In the genomic region with DNA sequence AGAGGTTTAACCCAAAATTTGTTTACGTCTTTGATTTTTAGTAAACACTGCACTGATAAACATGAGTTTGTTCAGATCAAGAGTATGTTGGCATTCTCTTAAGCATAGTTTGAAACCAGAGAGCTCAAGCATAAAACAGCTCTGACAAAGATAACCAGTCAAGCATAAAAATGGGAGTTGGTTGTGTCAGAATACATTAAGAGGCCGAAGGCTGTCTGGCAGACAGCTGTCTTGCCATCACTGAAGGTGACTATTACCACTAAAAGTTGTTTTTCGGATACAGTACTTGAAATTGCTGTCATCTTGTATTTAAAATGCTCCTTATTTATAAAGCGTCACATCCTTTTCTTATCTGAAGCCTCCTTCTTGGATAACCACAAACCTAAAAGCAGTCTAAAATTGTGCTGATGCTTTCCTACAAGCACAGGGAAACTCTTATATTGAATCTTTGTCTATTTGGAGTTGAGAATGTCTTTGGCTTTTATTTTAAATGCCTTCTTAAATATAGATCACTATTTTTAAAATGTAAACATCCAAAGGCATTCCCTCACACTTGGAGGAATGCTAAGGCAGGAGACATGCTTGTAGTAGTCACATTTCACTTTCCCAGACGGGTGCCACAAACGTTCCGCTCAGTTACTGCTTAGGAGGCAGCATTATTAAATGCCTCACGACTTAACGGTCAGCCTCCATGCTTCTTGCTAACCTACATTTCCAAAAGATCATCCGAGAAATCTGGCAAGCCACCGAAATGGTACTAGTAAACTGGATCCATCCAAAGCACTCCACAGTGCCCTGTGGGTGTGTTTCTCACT, we compare ENCODE assay signal across 8 cellular contexts. TPM values are rescaled to one million over a fixed set of nuclear protein-coding genes. Genes with fewer than 3 reads are reported as not detected.
DNase-seq lines count a peak whose midpoint lies in the region; ATAC-seq, FAIRE-seq and TF ChIP-seq lines count a peak whose summit lies in the region.

No MANE protein-coding gene starts in this region.

- POLR2A ChIA-PET in GM12878 (lab: Charles Lee) = no interaction called here

- SMC1A ChIA-PET in GM12878 (lab: Charles Lee; ENCODE audit: uncharacterized antibody, unreplicated experiment) = no interaction called here

- RAD21 ChIA-PET in GM12878 (lab: Charles Lee; ENCODE audit: unreplicated experiment) = no interaction called here

- H3K36me3 ChIP-seq in GM12878 (ENCODE audit: control insufficient read depth in 2 of 2, insufficient read depth in 2 of 2, low read length in 1 of 2) (no peaks in the 10 kb centered on the region), liver (ENCODE audit: control insufficient read depth in 4 of 4, insufficient read depth in 3 of 4, low read depth in 1 of 4, low read length in 3 of 4) (no peaks in the 10 kb centered on the region), urinary bladder (ENCODE audit: insufficient read depth) (no peaks in the 10 kb centered on the region)

- no peak for TF ChIP-seq RAD21 in GM12878 (IDR thresholded peaks at IDR 0.05; ENCODE audit: insufficient read depth, low read depth, low read length)
- no peak for TF ChIP-seq RAD21 in liver (IDR thresholded peaks at IDR 0.05)

- peak; percentile 24 for DNase-seq in AG08395 (ENCODE audit: low spot score)
- DNase-seq in HT1080 (ENCODE audit: low read depth) = peak; percentile 2
- DNase-seq in GM12878 (ENCODE audit: low read depth, low spot score) = no peak
- DNase-seq in NCI-H510A treated with DMSO at 0.1 percent for 48 hours (lab: John Stamatoyannopoulos, UW) = no peak

- BruUV-seq in GM12878 (replicated peaks; lab: Mats Ljungman, UMichigan) = no TSS peak

- TF ChIP-seq CTCF in GM12878 (IDR thresholded peaks at IDR 0.05 in 2 of 3, conservative IDR thresholded peaks at IDR 0.05 in 1 of 3; ENCODE audit: control insufficient read depth in 2 of 3, extremely low read depth in 1 of 3, insufficient read depth in 1 of 3, low read depth in 3 of 3, low read length in 3 of 3) (no peak), liver (IDR thresholded peaks at IDR 0.05; ENCODE audit: low read depth, low read length, missing input control) (no peak)

- H3K27me3 ChIP-seq in GM12878 (replicated peaks in 1 of 2; ENCODE audit: control insufficient read depth in 2 of 2, insufficient read depth in 2 of 2, low read length in 1 of 2) = peaks cover 11 to 16% of the 10 kb centered on the region in 2 experiments
- H3K27me3 ChIP-seq in liver (ENCODE audit: control insufficient read depth in 4 of 4, insufficient read depth in 4 of 4, low read length in 3 of 4) = peaks cover 2 to 7% (median 3%) of the 10 kb centered on the region in 4 donors

- no peaks in the 10 kb centered on the region; the same call in 1 of the 2 replicates for H4K20me1 ChIP-seq in GM12878 (ENCODE audit: control insufficient read depth, insufficient read depth)

- no peak for TF ChIP-seq EP300 in GM12878 (IDR thresholded peaks at IDR 0.05; ENCODE audit: borderline replicate concordance in 1 of 2, control insufficient read depth in 1 of 2, low read depth in 2 of 2, low read length in 2 of 2)

- H3K4me3 ChIP-seq in GM12878 (no peak overlapping the region), liver (ENCODE audit: low read depth in 1 of 3, low read length in 3 of 3) (peak overlapping the region in 2 of 3 donors; percentile 53 to 74), urinary bladder (ENCODE audit: low read depth, low read length) (peak overlapping the region; percentile 91)

- H3K27ac ChIP-seq in GM12878 (ENCODE audit: control insufficient read depth, insufficient read depth) (no peak overlapping the region), liver (ENCODE audit: low read depth in 1 of 2, low read length in 2 of 2) (peak overlapping the region in 1 of 2 donors; percentile 50), urinary bladder (ENCODE audit: low read depth) (peak overlapping the region; percentile 58)

- H3K9ac ChIP-seq in GM12878 (ENCODE audit: control insufficient read depth, insufficient read depth, low read length) = no peak overlapping the region
- H3K9ac ChIP-seq in liver (ENCODE audit: low read depth in 1 of 2, low read length in 2 of 2) = peak overlapping the region in 1 of 2 donors; percentile 28

- TF ChIP-seq POLR2A in GM12878 (IDR thresholded peaks at IDR 0.05; ENCODE audit: low read depth, low read length) = no peak

- no peaks in the 10 kb centered on the region for H3K79me2 ChIP-seq in GM12878 (ENCODE audit: control insufficient read depth, insufficient read depth, low read length)

- CTCF ChIA-PET in GM12878 (lab: Yijun Ruan, JAX) = no interaction called here

- in situ Hi-C loops in GM12878 (cut with MboI) = no loop called here

- ATAC-seq in GM12878 (no peak), HG03571 (IDR thresholded peaks at IDR 0.05; ENCODE audit: unreplicated experiment) (no peak), GM18873 (IDR thresholded peaks at IDR 0.05; ENCODE audit: low FRiP score, unreplicated experiment) (no peak)

- no peak overlapping the region for H2AFZ ChIP-seq in GM12878 (ENCODE audit: control insufficient read depth, low read depth, low read length)

- H3K4me1 ChIP-seq in GM12878 (ENCODE audit: control insufficient read depth, insufficient read depth, low read length) = peaks cover 6% of the 10 kb centered on the region
- H3K4me1 ChIP-seq in liver (ENCODE audit: control insufficient read depth in 4 of 4, insufficient read depth in 4 of 4, low read length in 3 of 4) = peaks cover 4 to 9% (median 6%) of the 10 kb centered on the region in 4 donors
- no peaks in the 10 kb centered on the region for H3K4me1 ChIP-seq in urinary bladder (ENCODE audit: insufficient read depth)

- intact Hi-C loops in GM12878 (cut with micrococcal nuclease; ENCODE audit: unreplicated experiment) = no loop called here

- H3K4me2 ChIP-seq in GM12878 (ENCODE audit: control insufficient read depth, insufficient read depth) = no peak overlapping the region

- WGBS in GM12878 (ENCODE audit: insufficient coverage, insufficient replicate concordance, low lambda C conversion rate, missing lambda C conversion rate) = 14% methylated on average over 11 of the region's 11 CpGs
- WGBS in liver = 44% methylated on average over 11 of the region's 11 CpGs
- 22% methylated on average over 11 of the region's 11 CpGs for WGBS in urinary bladder

- peak; percentile 7 for FAIRE-seq in GM12878 (lab: Jason Lieb, UNC)

- H3K9me3 ChIP-seq in GM12878 (replicated peaks; ENCODE audit: control insufficient read depth, insufficient read depth, low read length) (no peaks in the 10 kb centered on the region), liver (ENCODE audit: control insufficient read depth in 4 of 4, low read length in 3 of 4) (no peaks in the 10 kb centered on the region)

TF ChIP-seq in GM12878, 131 proteins besides CTCF, POLR2A, EP300 and RAD21 (continues in another document):
- no peak for TF ChIP-seq WRNIP1 (IDR thresholded peaks at IDR 0.05; ENCODE audit: borderline replicate concordance, low read depth, low read length)

TF ChIP-seq in liver, 16 proteins besides CTCF, POLR2A, EP300 and RAD21:
- TF ChIP-seq, protein P1, sequence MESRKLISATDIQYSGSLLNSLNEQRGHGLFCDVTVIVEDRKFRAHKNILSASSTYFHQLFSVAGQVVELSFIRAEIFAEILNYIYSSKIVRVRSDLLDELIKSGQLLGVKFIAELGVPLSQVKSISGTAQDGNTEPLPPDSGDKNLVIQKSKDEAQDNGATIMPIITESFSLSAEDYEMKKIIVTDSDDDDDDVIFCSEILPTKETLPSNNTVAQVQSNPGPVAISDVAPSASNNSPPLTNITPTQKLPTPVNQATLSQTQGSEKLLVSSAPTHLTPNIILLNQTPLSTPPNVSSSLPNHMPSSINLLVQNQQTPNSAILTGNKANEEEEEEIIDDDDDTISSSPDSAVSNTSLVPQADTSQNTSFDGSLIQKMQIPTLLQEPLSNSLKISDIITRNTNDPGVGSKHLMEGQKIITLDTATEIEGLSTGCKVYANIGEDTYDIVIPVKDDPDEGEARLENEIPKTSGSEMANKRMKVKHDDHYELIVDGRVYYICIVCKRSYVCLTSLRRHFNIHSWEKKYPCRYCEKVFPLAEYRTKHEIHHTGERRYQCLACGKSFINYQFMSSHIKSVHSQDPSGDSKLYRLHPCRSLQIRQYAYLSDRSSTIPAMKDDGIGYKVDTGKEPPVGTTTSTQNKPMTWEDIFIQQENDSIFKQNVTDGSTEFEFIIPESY (IDR thresholded peaks at IDR 0.05) = no peak
- TF ChIP-seq YY1 (IDR thresholded peaks at IDR 0.05) (no peak), EGR1 (IDR thresholded peaks at IDR 0.05; ENCODE audit: low read depth in 2 of 2) (no peak), HNF4A (conservative IDR thresholded peaks at IDR 0.05) (no peak), HNF4G (IDR thresholded peaks at IDR 0.05) (no peak)
- TF ChIP-seq, protein P2, sequence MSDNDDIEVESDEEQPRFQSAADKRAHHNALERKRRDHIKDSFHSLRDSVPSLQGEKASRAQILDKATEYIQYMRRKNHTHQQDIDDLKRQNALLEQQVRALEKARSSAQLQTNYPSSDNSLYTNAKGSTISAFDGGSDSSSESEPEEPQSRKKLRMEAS (IDR thresholded peaks at IDR 0.05) = no peak

RNA-seq across cellular contexts. Expression of a gene that starts 1.6 kb away (rescaled TPM):
- 2.1 and 2.8 TPM in 2 replicates for total RNA-seq in HT1080 (2014; rRNA removed; shearing (Covaris generic))
- 4.9 and 6.0 TPM in 2 replicates for polyA plus RNA-seq in HT1080 (2015; cell fraction: cytosol; rRNA removed)
- polyA plus RNA-seq in HT1080 (2015; cell fraction: nucleus; rRNA removed) = 4.9 and 5.3 TPM in 2 replicates
- not detected in 2 replicates for total RNA-seq in GM12878 (2013; cell fraction: nucleolus; rRNA removed)
- total RNA-seq in GM12878 (2014; rRNA removed) = not detected in 2 replicates
- total RNA-seq in GM12878 (2014; rRNA removed; fragmentation: Illumina TruSeq; extraction: Trizol) = not detected in 2 replicates
- 0.05 TPM in 1 of 2 replicates, not detected in the other for total RNA-seq in GM12878 (2021)
- polyA plus RNA-seq in GM12878 (2011; ENCODE audit: low read depth) = 0.10 TPM
- not detected in 2 replicates for polyA plus RNA-seq in GM12878 (2011; rRNA removed)
- polyA plus RNA-seq in GM12878 (2011; cell fraction: cytosol; rRNA removed) = not detected in 2 replicates
- not detected in 2 replicates for polyA plus RNA-seq in GM12878 (2011; cell fraction: nucleus; rRNA removed)
- polyA plus RNA-seq in GM12878 (2012) = 0.08 and 0.18 TPM in 2 replicates
- not detected in 2 replicates for polyA plus RNA-seq in GM12878 (2014; fragmentation: Illumina TruSeq; extraction: Trizol)
- polyA plus RNA-seq in GM12878 (2014; fragmentation: Nextera tagmentation; extraction: Ambion mirVana) = under 1 TPM; 0.22 to 0.69 TPM
- polyA plus RNA-seq in GM12878 (2014; rRNA removed) = 0.03 TPM in 1 of 2 replicates, not detected in the other
- polyA plus RNA-seq in GM12878 (2016; fragmentation: Nextera tagmentation; extraction: Ambion mirVana) = under 1 TPM; 0.29 to 0.55 TPM
- polyA minus RNA-seq in GM12878 (2011; rRNA and poly(A)+ RNA removed) = not detected in 2 replicates
- polyA minus RNA-seq in GM12878 (2011; cell fraction: cytosol; rRNA and poly(A)+ RNA removed) = not detected in 2 replicates
- polyA minus RNA-seq in GM12878 (2011; cell fraction: nucleus; rRNA and poly(A)+ RNA removed) = not detected in 2 replicates
- total RNA-seq in liver = 1 to 10 TPM; 1.2 to 1.3 TPM
- under 1 TPM; 0.51 to 0.74 TPM for polyA plus RNA-seq in liver
- total RNA-seq in urinary bladder = 47.4 TPM
- polyA plus RNA-seq in urinary bladder = 10.8 TPM

Comparison
In these comparisons a context has a peak if more than half of its experiments do, and no peak if none do; other contexts are left out.
1. DNase-seq: peak in AG08395 (single experiment) and HT1080 (single experiment); none in GM12878 (single experiment) and NCI-H510A treated with DMSO at 0.1 percent for 48 hours (single experiment).
2. RNA of a gene that starts 1.6 kb away (total RNA-seq): 47.4 TPM in urinary bladder (single experiment); 2.1 to 2.8 TPM in HT1080, 1.2 to 1.3 TPM in liver and 0.05 TPM in GM12878; every median in the first group is over 10 times any median in the second.